In genomic region chr7:155506854-155507337, GRCh38 we compare ENCODE assay signal across 12 cellular contexts. TPM values are rescaled to one million over a fixed set of nuclear protein-coding genes. Genes with fewer than 3 reads are reported as not detected.
DNase-seq lines count a peak whose midpoint lies in the region; ATAC-seq, FAIRE-seq and TF ChIP-seq lines count a peak whose summit lies in the region.
"Had no signal": no experiment of that assay in that cellular context is flagged by ENCODE, and none has a peak within 500 bp of the region (broad histone marks: within the 10 kb centered on the region; RNA-seq: fewer than 3 reads in every experiment).

No MANE protein-coding gene starts in this region.

- no peak overlapping the region for H3K4me2 ChIP-seq in K562 (ENCODE audit: insufficient read depth, low read length)

- H3K4me3 Mint-ChIP-seq in IgD-negative memory B cell, result peak overlapping the region in 1 of 4 donors; percentile 63
- H3K4me3 Mint-ChIP-seq in natural killer cell treated with Interleukin-12 subunit alpha and Interleukin-12 subunit beta and Interleukin-15 and Interleukin-18, amount 100 ng/mL, for 72 hours, result peak overlapping the region; percentile 36

- no peak overlapping the region for H3K9ac ChIP-seq in K562 (ENCODE audit: insufficient read depth in 1 of 2, low read depth in 2 of 2, low read length in 2 of 2)

- peaks cover 0 to 14% (median 4%) of the 10 kb centered on the region in 3 donors for H3K9me3 Mint-ChIP-seq in IgD-negative memory B cell
- no peaks in the 10 kb centered on the region for H3K9me3 Mint-ChIP-seq in natural killer cell treated with Interleukin-12 subunit alpha and Interleukin-12 subunit beta and Interleukin-15 and Interleukin-18, amount 100 ng/mL, for 72 hours

- H4K20me1 ChIP-seq in K562 (replicated peaks; ENCODE audit: control insufficient read depth, insufficient read depth, low read length), result 0 out of 2 replicates have a peak, but pooled peaks cover 3% of the 10 kb centered on the region

- H3K79me2 ChIP-seq in K562 (ENCODE audit: control insufficient read depth, insufficient read depth, low read length), result no peaks in the 10 kb centered on the region

- H3K4me3 ChIP-seq in K562 (no peak overlapping the region), upper lobe of right lung (no peak overlapping the region)
- H3K4me3 ChIP-seq: heart right ventricle had no signal

- in situ Hi-C loops in K562 (cut with MboI) (no loop called here), GM13976 (cut with MboI; ENCODE audit: low sequenced_read_pairs, unreplicated experiment) (no loop called here)

- H3K4me1 Mint-ChIP-seq in IgD-negative memory B cell, result peaks cover 6 to 17% (median 15%) of the 10 kb centered on the region in 3 donors
- peaks cover 13 to 14% of the 10 kb centered on the region in 2 donors for H3K4me1 Mint-ChIP-seq in natural killer cell treated with Interleukin-12 subunit alpha and Interleukin-12 subunit beta and Interleukin-15 and Interleukin-18, amount 100 ng/mL, for 72 hours (ENCODE audit: low read depth in 2 of 2)

- no peak for TF ChIP-seq EP300 in K562 (IDR thresholded peaks at IDR 0.05; ENCODE audit: low read length)

- FAIRE-seq in K562 (lab: Jason Lieb, UNC), result no peak

- BruUV-seq in K562 (replicated peaks; lab: Mats Ljungman, UMichigan), result no TSS peak

- ATAC-seq in K562, result peak; percentile 91
- ATAC-seq in natural killer cell treated with Interleukin-12 subunit alpha and Interleukin-12 subunit beta and Interleukin-15 and Interleukin-18, amount 100 ng/mL, for 72 hours, result no peak
- no peak for ATAC-seq in upper lobe of right lung
- no peak for ATAC-seq in HG02588 (IDR thresholded peaks at IDR 0.05; ENCODE audit: unreplicated experiment)
- ATAC-seq: heart right ventricle had no signal

- DNase-seq in GM10248 (ENCODE audit: extremely low spot score), result peak; percentile 11
- peak in 1 of 4 experiments; percentile 18 for DNase-seq in K562 (ENCODE audit: extremely low read depth in 1 of 4, low spot score in 3 of 4)
- DNase-seq in natural killer cell treated with Interleukin-12 subunit alpha and Interleukin-12 subunit beta and Interleukin-15 and Interleukin-18, amount 100 ng/mL, for 72 hours (ENCODE audit: low spot score), result no peak
- no peak for DNase-seq in ureter (ENCODE audit: low spot score)
- no peak for DNase-seq in upper lobe of right lung
- no peak for DNase-seq in GM13976 (ENCODE audit: low spot score)
- DNase-seq: effector CD8-positive, alpha-beta T cell; heart right ventricle; NCI-H2227 treated with DMSO at 0.1 percent for 48 hours had no signal

- H2AFZ ChIP-seq in K562 (ENCODE audit: low read depth, low read length), result no peak overlapping the region

- no peaks in the 10 kb centered on the region for H3K9me1 ChIP-seq in K562 (ENCODE audit: control insufficient read depth, insufficient read depth, low read length)

- POLR2A ChIA-PET in GM10248 (lab: Yijun Ruan, JAX) (no interaction called here), K562 (lab: Yijun Ruan, JAX) (interaction anchor here (0.6 kb wide), 1 partner anchor 887 kb away, joined by 3 read pairs; no protein-coding TSS in a partner anchor)

- peak overlapping the region; percentile 76 to 91 (median 85) for H3K27ac Mint-ChIP-seq in IgD-negative memory B cell
- H3K27ac Mint-ChIP-seq in natural killer cell treated with Interleukin-12 subunit alpha and Interleukin-12 subunit beta and Interleukin-15 and Interleukin-18, amount 100 ng/mL, for 72 hours, result no peak overlapping the region

- H3K27me3 Mint-ChIP-seq in IgD-negative memory B cell, result peaks cover 57% of the 10 kb centered on the region
- peaks cover 57 to 94% of the 10 kb centered on the region in 2 donors for H3K27me3 Mint-ChIP-seq in natural killer cell treated with Interleukin-12 subunit alpha and Interleukin-12 subunit beta and Interleukin-15 and Interleukin-18, amount 100 ng/mL, for 72 hours

- CTCF ChIA-PET in GM10248 (lab: Yijun Ruan, JAX) (interaction anchor here (0.8 to 1.0 kb wide), 2 partner anchors 17 to 37 kb away, joined by 3 to 4 read pairs; no protein-coding TSS in a partner anchor), K562 (lab: Yijun Ruan, JAX; ENCODE audit: low intra/inter-chr PET ratio) (no interaction called here)

- intact Hi-C loops in K562 (cut with micrococcal nuclease) (no loop called here), upper lobe of right lung (cut with DNase I) (no loop called here)

- H3K36me3 ChIP-seq in K562 (ENCODE audit: control insufficient read depth, insufficient read depth, low read length) (no peaks in the 10 kb centered on the region), upper lobe of right lung (no peaks in the 10 kb centered on the region)
- H3K36me3 ChIP-seq: heart right ventricle had no signal

- H3K9me3 ChIP-seq in K562 (replicated peaks; ENCODE audit: control insufficient read depth, insufficient read depth, low read depth, low read length) (no peaks in the 10 kb centered on the region), upper lobe of right lung (no peaks in the 10 kb centered on the region)
- H3K9me3 ChIP-seq: heart right ventricle had no signal

- no peak for TF ChIP-seq POLR2A in K562 (conservative IDR thresholded peaks at IDR 0.05)

- TF ChIP-seq CTCF in GM10248 (IDR thresholded peaks at IDR 0.05; ENCODE audit: control extremely low read depth, extremely low read depth, low read depth, missing control alignments), result no peak
- no peak for TF ChIP-seq CTCF in K562 (IDR thresholded peaks at IDR 0.05 in 2 of 3, conservative IDR thresholded peaks at IDR 0.05 in 1 of 3; ENCODE audit: insufficient read depth in 2 of 3, low read depth in 1 of 3, low read length in 3 of 3)
- TF ChIP-seq CTCF in upper lobe of right lung (IDR thresholded peaks at IDR 0.05), result no peak
- no peak for TF ChIP-seq CTCF in GM13976 (IDR thresholded peaks at IDR 0.05; ENCODE audit: borderline replicate concordance, control extremely low read depth, extremely low read depth, insufficient read depth, missing control alignments)

- H3K27me3 ChIP-seq in K562 (ENCODE audit: control insufficient read depth in 2 of 2, insufficient read depth in 2 of 2, low read length in 2 of 2) (peaks cover 36 to 43% of the 10 kb centered on the region in 2 experiments), upper lobe of right lung (peaks cover 96% of the 10 kb centered on the region)

- H3K27ac ChIP-seq in K562 (ENCODE audit: extremely low read depth, low read depth, low read length) (no peak overlapping the region), upper lobe of right lung (no peak overlapping the region)
- H3K27ac ChIP-seq: heart right ventricle had no signal

- no peak for TF ChIP-seq RAD21 in K562 (CRISPR knock-in tag; conservative IDR thresholded peaks at IDR 0.05 in 1 of 2, IDR thresholded peaks at IDR 0.05 in 1 of 2)

- peaks cover 8% of the 10 kb centered on the region for H3K36me3 Mint-ChIP-seq in IgD-negative memory B cell
- H3K36me3 Mint-ChIP-seq in natural killer cell treated with Interleukin-12 subunit alpha and Interleukin-12 subunit beta and Interleukin-15 and Interleukin-18, amount 100 ng/mL, for 72 hours, result peaks cover 4% of the 10 kb centered on the region

- H3K4me1 ChIP-seq in K562 (replicated peaks in 1 of 2; ENCODE audit: control insufficient read depth in 2 of 2, insufficient read depth in 2 of 2, low read length in 2 of 2) (peaks cover 0 to 7% of the 10 kb centered on the region in 2 experiments; a peak in 1 of 5 replicates), upper lobe of right lung (peaks cover 7% of the 10 kb centered on the region)

- under 1% methylated on average over 14 of the region's 14 CpGs for WGBS in K562 (ENCODE audit: insufficient coverage, low coverage, missing lambda C conversion rate)

RNA-seq across cellular contexts. Expression of gene CNPY1, which starts 39.5 kb away (rescaled TPM):
- polyA plus RNA-seq in IgD-negative memory B cell (not detected), K562 (2011; rRNA removed) (not detected in 2 replicates), K562 (2014; fragmentation: Illumina TruSeq; extraction: Trizol) (not detected in 2 replicates), K562 (2014; fragmentation: Nextera tagmentation; extraction: Ambion mirVana) (not detected), K562 (2014; rRNA removed) (not detected in 2 replicates)
- total RNA-seq in K562 (2011; cell fraction: chromatin; rRNA removed; ENCODE audit: low replicate concordance), result not detected in 2 replicates
- not detected in 2 replicates for total RNA-seq in K562 (2011; cell fraction: nucleolus; rRNA removed)
- total RNA-seq in K562 (2011; cell fraction: nucleoplasm; rRNA removed), result not detected in 2 replicates
- total RNA-seq in K562 (2014; rRNA removed) (not detected in 2 replicates), K562 (2014; rRNA removed; fragmentation: Illumina TruSeq; extraction: Trizol) (not detected in 2 replicates), K562 (2015; rRNA removed; fragmentation: Illumina TruSeq; extraction: Trizol) (not detected in 2 replicates), K562 (2021) (not detected in 2 replicates), ureter (not detected), upper lobe of right lung (not detected)
- polyA plus RNA-seq in K562 (2011; cell fraction: cytosol; rRNA removed), result not detected in 2 replicates
- polyA plus RNA-seq in K562 (2011; cell fraction: nucleus; rRNA removed), result not detected in 2 replicates
- polyA plus RNA-seq in K562 (2012), result not detected in 2 replicates
- polyA minus RNA-seq in K562 (2011; rRNA and poly(A)+ RNA removed), result not detected in 2 replicates
- polyA minus RNA-seq in K562 (2011; cell fraction: cytosol; rRNA and poly(A)+ RNA removed), result not detected in 2 replicates
- polyA minus RNA-seq in K562 (2011; cell fraction: nucleus; rRNA and poly(A)+ RNA removed), result not detected in 2 replicates
- total RNA-seq in natural killer cell treated with Interleukin-12 subunit alpha and Interleukin-12 subunit beta and Interleukin-15 and Interleukin-18, amount 100 ng/mL, for 72 hours, result not detected
- total RNA-seq: activated CD8-positive, alpha-beta memory T cell treated with anti-CD3 and anti-CD28 coated beads for 36 hours; heart right ventricle had no signal
- polyA plus RNA-seq: heart right ventricle had no signal

RNA-seq across cellular contexts. Expression of gene EN2, which starts 49.0 kb away (rescaled TPM):
- polyA plus RNA-seq in IgD-negative memory B cell, result not detected
- not detected in 2 replicates for total RNA-seq in K562 (2011; cell fraction: chromatin; rRNA removed; ENCODE audit: low replicate concordance)
- total RNA-seq in K562 (2011; cell fraction: nucleolus; rRNA removed), result not detected in 2 replicates
- total RNA-seq in K562 (2011; cell fraction: nucleoplasm; rRNA removed), result not detected in 2 replicates
- 0.08 TPM in 1 of 2 replicates, not detected in the other for total RNA-seq in K562 (2014; rRNA removed)
- not detected in 2 replicates for total RNA-seq in K562 (2014; rRNA removed; fragmentation: Illumina TruSeq; extraction: Trizol)
- total RNA-seq in K562 (2015; rRNA removed; fragmentation: Illumina TruSeq; extraction: Trizol), result not detected in 2 replicates
- 0.04 TPM in 1 of 2 replicates, not detected in the other for total RNA-seq in K562 (2021)
- polyA plus RNA-seq in K562 (2011; rRNA removed), result not detected in 2 replicates
- not detected in 2 replicates for polyA plus RNA-seq in K562 (2011; cell fraction: cytosol; rRNA removed)
- not detected in 2 replicates for polyA plus RNA-seq in K562 (2011; cell fraction: nucleus; rRNA removed)
- 0.07 and 0.09 TPM in 2 replicates for polyA plus RNA-seq in K562 (2012)
- polyA plus RNA-seq in K562 (2014; fragmentation: Illumina TruSeq; extraction: Trizol), result 0.04 TPM in 1 of 2 replicates, not detected in the other
- not detected for polyA plus RNA-seq in K562 (2014; fragmentation: Nextera tagmentation; extraction: Ambion mirVana)
- polyA plus RNA-seq in K562 (2014; rRNA removed), result 0.04 and 0.07 TPM in 2 replicates
- polyA minus RNA-seq in K562 (2011; rRNA and poly(A)+ RNA removed), result not detected in 2 replicates
- not detected in 2 replicates for polyA minus RNA-seq in K562 (2011; cell fraction: cytosol; rRNA and poly(A)+ RNA removed)
- polyA minus RNA-seq in K562 (2011; cell fraction: nucleus; rRNA and poly(A)+ RNA removed), result not detected in 2 replicates
- total RNA-seq in natural killer cell treated with Interleukin-12 subunit alpha and Interleukin-12 subunit beta and Interleukin-15 and Interleukin-18, amount 100 ng/mL, for 72 hours, result under 1 TPM in 1 of 2 donors, not detected in 1; 0.07 TPM
- not detected for total RNA-seq in ureter
- total RNA-seq in upper lobe of right lung, result not detected
- total RNA-seq: activated CD8-positive, alpha-beta memory T cell treated with anti-CD3 and anti-CD28 coated beads for 36 hours had no signal

Comparison
In these comparisons a context has a peak if more than half of its experiments do, and no peak if none do; other contexts are left out.
1. H3K27ac Mint-ChIP-seq: peak in IgD-negative memory B cell (3 of 3); none in natural killer cell treated with Interleukin-12 subunit alpha and Interleukin-12 subunit beta and Interleukin-15 and Interleukin-18, amount 100 ng/mL, for 72 hours (0 of 2).